In genomic region chr9:132679946-132680620, GRCh38 we compare ENCODE assay signal across 1 cellular context.
TF ChIP-seq lines count a peak whose summit lies in the region.

No MANE protein-coding gene starts in this region.

TF ChIP-seq in GM12878, 131 proteins besides CTCF, POLR2A, EP300 and RAD21:
- TF ChIP-seq CHD2 (IDR thresholded peaks at IDR 0.05; ENCODE audit: borderline replicate concordance, low read depth, low read length) (no peak), TCF7 (IDR thresholded peaks at IDR 0.05; ENCODE audit: borderline replicate concordance) (no peak), NFYA (IDR thresholded peaks at IDR 0.05; ENCODE audit: borderline replicate concordance, low read depth, low read length) (no peak), CUX1 (IDR thresholded peaks at IDR 0.05; ENCODE audit: insufficient replicate concordance, low read depth, low read length) (no peak), ZBED1 (IDR thresholded peaks at IDR 0.05; ENCODE audit: borderline replicate concordance) (no peak), PBX3 (IDR thresholded peaks at IDR 0.05; ENCODE audit: insufficient replicate concordance, low read depth, low read length) (no peak), ZNF274 (IDR thresholded peaks at IDR 0.05; ENCODE audit: insufficient read depth, insufficient read length) (no peak), YY1 (IDR thresholded peaks at IDR 0.05; ENCODE audit: low read depth, low read length) (no peak), PAX8 (IDR thresholded peaks at IDR 0.05) (no peak), SUZ12 (IDR thresholded peaks at IDR 0.05; ENCODE audit: unreplicated experiment) (no peak), KDM1A (IDR thresholded peaks at IDR 0.05; ENCODE audit: borderline replicate concordance) (no peak), BHLHE40 (IDR thresholded peaks at IDR 0.05; ENCODE audit: borderline replicate concordance in 1 of 2, low read depth in 2 of 2, low read length in 1 of 2) (no peak), BCLAF1 (IDR thresholded peaks at IDR 0.05) (no peak), POU2F2 (IDR thresholded peaks at IDR 0.05; ENCODE audit: borderline replicate concordance, low read depth, low read length) (no peak)
- TF ChIP-seq, protein P1, sequence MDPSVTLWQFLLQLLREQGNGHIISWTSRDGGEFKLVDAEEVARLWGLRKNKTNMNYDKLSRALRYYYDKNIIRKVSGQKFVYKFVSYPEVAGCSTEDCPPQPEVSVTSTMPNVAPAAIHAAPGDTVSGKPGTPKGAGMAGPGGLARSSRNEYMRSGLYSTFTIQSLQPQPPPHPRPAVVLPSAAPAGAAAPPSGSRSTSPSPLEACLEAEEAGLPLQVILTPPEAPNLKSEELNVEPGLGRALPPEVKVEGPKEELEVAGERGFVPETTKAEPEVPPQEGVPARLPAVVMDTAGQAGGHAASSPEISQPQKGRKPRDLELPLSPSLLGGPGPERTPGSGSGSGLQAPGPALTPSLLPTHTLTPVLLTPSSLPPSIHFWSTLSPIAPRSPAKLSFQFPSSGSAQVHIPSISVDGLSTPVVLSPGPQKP (IDR thresholded peaks at IDR 0.05; ENCODE audit: low read depth, low read length) = no peak
